Comparison of ENCODE assay signal across 12 cellular contexts in genomic region chr3:141955163-141955562, GRCh38.
DNase-seq lines count a peak whose midpoint lies in the region; ATAC-seq and TF ChIP-seq lines count a peak whose summit lies in the region.
"Had no signal": no experiment of that assay in that cellular context is flagged by ENCODE, and none has a peak within 500 bp of the region (broad histone marks: within the 10 kb centered on the region; RNA-seq: fewer than 3 reads in every experiment).

No MANE protein-coding gene starts in this region.

- no peak for TF ChIP-seq POLR2A in suprapubic skin (IDR thresholded peaks at IDR 0.05)

- CTCF ChIA-PET in activated CD4-positive, alpha-beta memory T cell treated with anti-CD3 and anti-CD28 coated beads, Interleukin-2, amount 10 ng/mL, durations not matched to agents 7 days and 5 days (lab: Charles Lee): interaction anchor here (0.6 to 1.9 kb wide), 2 partner anchors 8 to 115 kb away, joined by 3 to 4 read pairs; no protein-coding TSS in a partner anchor

- no peak for TF ChIP-seq EP300 in suprapubic skin (IDR thresholded peaks at IDR 0.05)

- peak overlapping the region; percentile 6 for H3K27ac ChIP-seq in suprapubic skin
- H3K27ac ChIP-seq: heart right ventricle had no signal

- no peak for DNase-seq in activated naive CD4-positive, alpha-beta T cell treated with Interleukin-2 at 50 U/mL for 16 hours
- DNase-seq in astrocyte of the hippocampus (ENCODE audit: low read depth, low spot score) (peak; percentile 88), medulla oblongata (ENCODE audit: extremely low spot score) (peak; percentile 12), suprapubic skin (ENCODE audit: low spot score in 2 of 2) (peak in 1 of 2 donors; percentile 41), iPS-NIHi11 (ENCODE audit: low spot score) (no peak)
- no peak for DNase-seq in activated CD4-positive, alpha-beta memory T cell treated with anti-CD3 and anti-CD28 coated beads, Interleukin-2, amount 10 ng/mL, durations not matched to agents 7 days and 5 days
- DNase-seq: GF-D8, heart right ventricle, NCI-H1105 treated with DMSO at 0.1 percent for 48 hours had no signal

- TF ChIP-seq CTCF in suprapubic skin (IDR thresholded peaks at IDR 0.05): no peak

- H3K4me1 ChIP-seq in suprapubic skin: peaks cover 39% of the 10 kb centered on the region

- 35% methylated on average over 6 of the region's 6 CpGs for WGBS in suprapubic skin

- POLR2A ChIA-PET in activated CD4-positive, alpha-beta memory T cell treated with anti-CD3 and anti-CD28 coated beads, Interleukin-2, amount 10 ng/mL, durations not matched to agents 7 days and 5 days (lab: Charles Lee): no interaction called here

- no peak overlapping the region for H3K4me3 ChIP-seq in suprapubic skin
- H3K4me3 ChIP-seq: heart right ventricle had no signal

- H3K36me3 ChIP-seq in suprapubic skin: peaks cover 20% of the 10 kb centered on the region

- no peaks in the 10 kb centered on the region for H3K27me3 ChIP-seq in suprapubic skin
- H3K27me3 ChIP-seq: heart right ventricle had no signal

- peak overlapping the region; percentile 27 for H3K27ac Mint-ChIP-seq in activated naive CD4-positive, alpha-beta T cell treated with anti-CD3 and anti-CD28 coated beads, Interleukin-2, amount 50 U/mL, for 24 hours
- H3K27ac Mint-ChIP-seq in activated CD4-positive, alpha-beta memory T cell treated with anti-CD3 and anti-CD28 coated beads, Interleukin-2, amount 10 ng/mL, durations not matched to agents 7 days and 5 days: no peak overlapping the region
- H3K27ac Mint-ChIP-seq: T-helper 2 cell treated with Interferon-gamma antibody and Interleukin-4, amounts not matched to agents 5 μg/mL and 100 μg/mL, for 36 hours had no signal

- H3K4me3 Mint-ChIP-seq in activated naive CD4-positive, alpha-beta T cell treated with anti-CD3 and anti-CD28 coated beads, Interleukin-2, amount 50 U/mL, for 24 hours: no peak overlapping the region
- no peak overlapping the region for H3K4me3 Mint-ChIP-seq in activated CD4-positive, alpha-beta memory T cell treated with anti-CD3 and anti-CD28 coated beads, Interleukin-2, amount 10 ng/mL, durations not matched to agents 7 days and 5 days
- H3K4me3 Mint-ChIP-seq: T-helper 2 cell treated with Interferon-gamma antibody and Interleukin-4, amounts not matched to agents 5 μg/mL and 100 μg/mL, for 36 hours had no signal

- H3K36me3 Mint-ChIP-seq in activated naive CD4-positive, alpha-beta T cell treated with anti-CD3 and anti-CD28 coated beads, Interleukin-2, amount 50 U/mL, for 24 hours: peaks cover 19% of the 10 kb centered on the region
- H3K36me3 Mint-ChIP-seq in activated CD4-positive, alpha-beta memory T cell treated with anti-CD3 and anti-CD28 coated beads, Interleukin-2, amount 10 ng/mL, durations not matched to agents 7 days and 5 days (ENCODE audit: low read depth): peaks cover 3% of the 10 kb centered on the region

- no peaks in the 10 kb centered on the region for H3K27me3 Mint-ChIP-seq in activated naive CD4-positive, alpha-beta T cell treated with anti-CD3 and anti-CD28 coated beads, Interleukin-2, amount 50 U/mL, for 24 hours
- no peaks in the 10 kb centered on the region for H3K27me3 Mint-ChIP-seq in activated CD4-positive, alpha-beta memory T cell treated with anti-CD3 and anti-CD28 coated beads, Interleukin-2, amount 10 ng/mL, durations not matched to agents 7 days and 5 days

- H3K4me1 Mint-ChIP-seq in activated naive CD4-positive, alpha-beta T cell treated with anti-CD3 and anti-CD28 coated beads, Interleukin-2, amount 50 U/mL, for 24 hours: peaks cover 4% of the 10 kb centered on the region
- peaks cover 4% of the 10 kb centered on the region for H3K4me1 Mint-ChIP-seq in activated CD4-positive, alpha-beta memory T cell treated with anti-CD3 and anti-CD28 coated beads, Interleukin-2, amount 10 ng/mL, durations not matched to agents 7 days and 5 days

- H3K9me3 Mint-ChIP-seq in activated naive CD4-positive, alpha-beta T cell treated with anti-CD3 and anti-CD28 coated beads, Interleukin-2, amount 50 U/mL, for 24 hours: no peaks in the 10 kb centered on the region
- no peaks in the 10 kb centered on the region for H3K9me3 Mint-ChIP-seq in activated CD4-positive, alpha-beta memory T cell treated with anti-CD3 and anti-CD28 coated beads, Interleukin-2, amount 10 ng/mL, durations not matched to agents 7 days and 5 days
- H3K9me3 Mint-ChIP-seq: T-helper 2 cell treated with Interferon-gamma antibody and Interleukin-4, amounts not matched to agents 5 μg/mL and 100 μg/mL, for 36 hours had no signal

- ATAC-seq in GM19023 (IDR thresholded peaks at IDR 0.05; ENCODE audit: unreplicated experiment): no peak
- ATAC-seq: heart right ventricle had no signal

- no peaks in the 10 kb centered on the region for H3K9me3 ChIP-seq in suprapubic skin
- H3K9me3 ChIP-seq: heart right ventricle had no signal

Comparison
In these comparisons a context has a peak if more than half of its experiments do, and no peak if none do; other contexts are left out.
1. DNase-seq: peak in astrocyte of the hippocampus (single experiment) and medulla oblongata (single experiment); none in activated naive CD4-positive, alpha-beta T cell treated with Interleukin-2 at 50 U/mL for 16 hours (single experiment), iPS-NIHi11 (single experiment) and activated CD4-positive, alpha-beta memory T cell treated with anti-CD3 and anti-CD28 coated beads, Interleukin-2, amount 10 ng/mL, durations not matched to agents 7 days and 5 days (single experiment).